9 cellular contexts compared by ENCODE assay signal in the genomic region with DNA sequence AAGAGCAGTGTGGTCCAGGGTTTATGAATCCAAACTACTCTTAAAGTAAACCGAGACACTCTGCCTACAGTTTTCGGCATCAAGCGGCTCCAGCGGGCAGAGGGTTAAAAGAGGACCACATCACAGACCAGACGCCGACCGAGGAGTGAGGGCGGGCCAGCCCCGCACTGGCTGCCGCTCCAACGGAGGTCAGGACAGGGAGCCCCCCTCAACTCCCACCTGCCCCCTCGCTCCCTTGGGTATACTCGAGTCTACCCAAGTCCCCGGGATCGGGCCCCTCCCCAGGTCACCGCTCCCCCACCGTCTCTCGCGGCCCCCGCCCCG. TPM values are rescaled to one million over a fixed set of nuclear protein-coding genes. Genes with fewer than 3 reads are reported as not detected.
DNase-seq lines count a peak whose midpoint lies in the region; ATAC-seq, FAIRE-seq and TF ChIP-seq lines count a peak whose summit lies in the region.
"Had no signal": no experiment of that assay in that cellular context is flagged by ENCODE, and none has a peak within 500 bp of the region (broad histone marks: within the 10 kb centered on the region; RNA-seq: fewer than 3 reads in every experiment).

No MANE protein-coding gene starts in this region.

- TF ChIP-seq CTCF in GM12878 (IDR thresholded peaks at IDR 0.05 in 2 of 3, conservative IDR thresholded peaks at IDR 0.05 in 1 of 3; ENCODE audit: control insufficient read depth in 2 of 3, extremely low read depth in 1 of 3, insufficient read depth in 1 of 3, low read depth in 3 of 3, low read length in 3 of 3): no peak

- peaks cover 28% of the 10 kb centered on the region for H3K79me2 ChIP-seq in GM12878 (ENCODE audit: control insufficient read depth, insufficient read depth, low read length)

- peak overlapping the region; percentile 68 for H3K9ac ChIP-seq in GM12878 (ENCODE audit: control insufficient read depth, insufficient read depth, low read length)

- no peak for TF ChIP-seq POLR2A in GM12878 (IDR thresholded peaks at IDR 0.05; ENCODE audit: low read depth, low read length)

- peak; percentile 57 for DNase-seq in AG20443 (ENCODE audit: low spot score)
- peak; percentile 27 for DNase-seq in NOMO-1 treated with dmso at 0.1 percent for 144 hours (lab: John Stamatoyannopoulos, UW; ENCODE audit: unreplicated experiment)
- DNase-seq in GM12878 (ENCODE audit: low read depth, low spot score): no peak
- DNase-seq in inferior parietal cortex (ENCODE audit: extremely low spot score): peak; percentile 48
- DNase-seq in smooth muscle cell of the brain vasculature (ENCODE audit: low read depth, low spot score): peak; percentile 10
- no peak for DNase-seq in OCI-M2 (lab: John Stamatoyannopoulos, UW; ENCODE audit: unreplicated experiment)

- 0 out of 2 replicates have a peak overlapping the region, but pooled peaks have one; percentile 82 for H3K4me2 ChIP-seq in GM12878 (ENCODE audit: control insufficient read depth, insufficient read depth)

- RAD21 ChIA-PET in GM12878 (lab: Charles Lee; ENCODE audit: unreplicated experiment): no interaction called here

- no peak for TF ChIP-seq EP300 in GM12878 (IDR thresholded peaks at IDR 0.05; ENCODE audit: borderline replicate concordance in 1 of 2, control insufficient read depth in 1 of 2, low read depth in 2 of 2, low read length in 2 of 2)

- no peaks in the 10 kb centered on the region for H3K36me3 ChIP-seq in GM12878 (ENCODE audit: control insufficient read depth in 2 of 2, insufficient read depth in 2 of 2, low read length in 1 of 2)

- WGBS in GM12878 (ENCODE audit: insufficient coverage, insufficient replicate concordance, low lambda C conversion rate, missing lambda C conversion rate): 0% methylated on average over 10 of the region's 21 CpGs

- H4K20me1 ChIP-seq in GM12878 (ENCODE audit: control insufficient read depth, insufficient read depth): no peaks in the 10 kb centered on the region

- peak overlapping the region; percentile 59 for H2AFZ ChIP-seq in GM12878 (ENCODE audit: control insufficient read depth, low read depth, low read length)

- H3K9me3 ChIP-seq in GM12878 (replicated peaks; ENCODE audit: control insufficient read depth, insufficient read depth, low read length): no peaks in the 10 kb centered on the region

- peak overlapping the region; percentile 79 for H3K4me3 ChIP-seq in GM12878

- BruUV-seq in GM12878 (replicated peaks; lab: Mats Ljungman, UMichigan): no TSS peak

- no peak for FAIRE-seq in GM12878 (lab: Jason Lieb, UNC)

- H3K4me1 ChIP-seq in GM12878 (ENCODE audit: control insufficient read depth, insufficient read depth, low read length): peaks cover 4% of the 10 kb centered on the region; the same call in 1 of the 2 replicates

- peak; percentile 2 for ATAC-seq in GM18508 (IDR thresholded peaks at IDR 0.05; ENCODE audit: insufficient read depth, unreplicated experiment)
- peak; percentile 38 for ATAC-seq in HG03354 (IDR thresholded peaks at IDR 0.05; ENCODE audit: poor library complexity, severe bottlenecking, unreplicated experiment)
- peak; percentile 72 for ATAC-seq in GM12878

- H3K27me3 ChIP-seq in GM12878 (replicated peaks in 1 of 2; ENCODE audit: control insufficient read depth in 2 of 2, insufficient read depth in 2 of 2, low read length in 1 of 2): no peaks in the 10 kb centered on the region

- intact Hi-C loops in GM12878 (cut with micrococcal nuclease; ENCODE audit: unreplicated experiment): loop anchor here (5.0 to 10.0 kb wide), 3 partner anchors 34 to 111 kb away; partner anchors contain the start of gene CTSS

- TF ChIP-seq RAD21 in GM12878 (IDR thresholded peaks at IDR 0.05; ENCODE audit: insufficient read depth, low read depth, low read length): no peak

- peak overlapping the region; percentile 54 for H3K27ac ChIP-seq in GM12878 (ENCODE audit: control insufficient read depth, insufficient read depth)

- CTCF ChIA-PET in GM12878 (lab: Yijun Ruan, JAX): interaction anchor here (0.5 to 1.0 kb wide), 2 partner anchors 315 to 535 kb away, joined by 3 to 5 read pairs; no protein-coding TSS in a partner anchor

- in situ Hi-C loops in GM12878 (cut with MboI): no loop called here

- SMC1A ChIA-PET in GM12878 (lab: Charles Lee; ENCODE audit: uncharacterized antibody, unreplicated experiment): interaction anchor here (1.0 kb wide), 2 partner anchors 19 to 47 kb away, joined by 3 to 4 read pairs; no protein-coding TSS in a partner anchor

- POLR2A ChIA-PET in GM12878 (lab: Charles Lee): interaction anchor here (0.6 to 1.0 kb wide), 3 partner anchors 9 to 303 kb away, joined by 3 read pairs; no protein-coding TSS in a partner anchor

TF ChIP-seq in GM12878, 131 proteins besides CTCF, POLR2A, EP300 and RAD21 (continues in another document):
- TF ChIP-seq RB1 (IDR thresholded peaks at IDR 0.05; ENCODE audit: borderline replicate concordance) (no peak), PAX5 (IDR thresholded peaks at IDR 0.05; ENCODE audit: borderline replicate concordance, low read depth, low read length) (0 out of 2 replicates have a peak, but pooled peaks have one; percentile 14), JUNB (IDR thresholded peaks at IDR 0.05) (no peak), SIN3A (IDR thresholded peaks at IDR 0.05; ENCODE audit: low read depth, low read length) (no peak), ATF7 (IDR thresholded peaks at IDR 0.05; ENCODE audit: low read depth) (no peak), TCF7 (IDR thresholded peaks at IDR 0.05; ENCODE audit: borderline replicate concordance) (peak; percentile 92), CEBPB (IDR thresholded peaks at IDR 0.05; ENCODE audit: borderline replicate concordance in 1 of 2, low read depth in 2 of 2, low read length in 2 of 2) (no peak), ETV6 (conservative IDR thresholded peaks at IDR 0.05 in 1 of 2, IDR thresholded peaks at IDR 0.05 in 1 of 2; ENCODE audit: borderline replicate concordance in 1 of 2, low read depth in 1 of 2) (no peak), SPI1 (IDR thresholded peaks at IDR 0.05; ENCODE audit: borderline replicate concordance, insufficient read depth, low read depth, low read length) (no peak)

RNA-seq across cellular contexts. Expression of gene ARNT, which starts 0.3 kb away (rescaled TPM):
- total RNA-seq in GM12878 (2013; cell fraction: nucleolus; rRNA removed): 57.0 and 62.4 TPM in 2 replicates
- total RNA-seq in GM12878 (2014; rRNA removed) (17.3 and 20.7 TPM in 2 replicates), GM12878 (2014; rRNA removed; fragmentation: Illumina TruSeq; extraction: Trizol) (18.5 and 19.2 TPM in 2 replicates), GM12878 (2021) (22.3 and 22.9 TPM in 2 replicates)
- polyA plus RNA-seq in GM12878 (2011; ENCODE audit: low read depth): 12.6 TPM
- polyA plus RNA-seq in GM12878 (2011; rRNA removed) (25.5 and 26.7 TPM in 2 replicates), GM12878 (2014; fragmentation: Illumina TruSeq; extraction: Trizol) (24.6 and 27.4 TPM in 2 replicates), GM12878 (2014; fragmentation: Nextera tagmentation; extraction: Ambion mirVana) (1 to 10 TPM; 5.8 to 7.1 TPM), GM12878 (2014; rRNA removed) (19.7 and 20.5 TPM in 2 replicates), GM12878 (2016; fragmentation: Nextera tagmentation; extraction: Ambion mirVana) (10 to 100 TPM; 27.6 to 33.9 TPM)
- polyA plus RNA-seq in GM12878 (2011; cell fraction: cytosol; rRNA removed): 20.9 and 23.1 TPM in 2 replicates
- 27.1 and 33.8 TPM in 2 replicates for polyA plus RNA-seq in GM12878 (2011; cell fraction: nucleus; rRNA removed)
- 16.6 and 21.4 TPM in 2 replicates for polyA plus RNA-seq in GM12878 (2012)
- 33.3 and 33.9 TPM in 2 replicates for polyA minus RNA-seq in GM12878 (2011; rRNA and poly(A)+ RNA removed)
- polyA minus RNA-seq in GM12878 (2011; cell fraction: cytosol; rRNA and poly(A)+ RNA removed): 8.8 and 9.1 TPM in 2 replicates
- 15.4 and 27.6 TPM in 2 replicates for polyA minus RNA-seq in GM12878 (2011; cell fraction: nucleus; rRNA and poly(A)+ RNA removed)

RNA-seq across cellular contexts. Expression of gene CTXND2, which starts 10.9 kb away (rescaled TPM):
- not detected in 2 replicates for total RNA-seq in GM12878 (2013; cell fraction: nucleolus; rRNA removed)
- total RNA-seq in GM12878 (2014; rRNA removed): not detected in 2 replicates
- not detected in 2 replicates for total RNA-seq in GM12878 (2014; rRNA removed; fragmentation: Illumina TruSeq; extraction: Trizol)
- total RNA-seq in GM12878 (2021): not detected in 2 replicates
- not detected for polyA plus RNA-seq in GM12878 (2011; ENCODE audit: low read depth)
- not detected in 2 replicates for polyA plus RNA-seq in GM12878 (2011; rRNA removed)
- polyA plus RNA-seq in GM12878 (2011; cell fraction: cytosol; rRNA removed): not detected in 2 replicates
- polyA plus RNA-seq in GM12878 (2011; cell fraction: nucleus; rRNA removed): not detected in 2 replicates
- not detected in 2 replicates for polyA plus RNA-seq in GM12878 (2012)
- not detected in 2 replicates for polyA plus RNA-seq in GM12878 (2014; fragmentation: Illumina TruSeq; extraction: Trizol)
- polyA plus RNA-seq in GM12878 (2014; fragmentation: Nextera tagmentation; extraction: Ambion mirVana): not detected
- not detected in 2 replicates for polyA plus RNA-seq in GM12878 (2014; rRNA removed)
- not detected for polyA plus RNA-seq in GM12878 (2016; fragmentation: Nextera tagmentation; extraction: Ambion mirVana)
- polyA minus RNA-seq in GM12878 (2011; rRNA and poly(A)+ RNA removed): not detected in 2 replicates
- not detected in 2 replicates for polyA minus RNA-seq in GM12878 (2011; cell fraction: cytosol; rRNA and poly(A)+ RNA removed)
- polyA minus RNA-seq in GM12878 (2011; cell fraction: nucleus; rRNA and poly(A)+ RNA removed): not detected in 2 replicates
- total RNA-seq: T-helper 2 cell treated with Interferon-gamma antibody and Interleukin-4, amounts not matched to agents 100 ng/mL and 5 ng/mL, for 36 hours had no signal

RNA-seq across cellular contexts. Expression of gene SETDB1, which starts 50.1 kb away (rescaled TPM):
- total RNA-seq in GM12878 (2013; cell fraction: nucleolus; rRNA removed): 168 and 183 TPM in 2 replicates
- 30.0 and 36.5 TPM in 2 replicates for total RNA-seq in GM12878 (2014; rRNA removed)
- total RNA-seq in GM12878 (2014; rRNA removed; fragmentation: Illumina TruSeq; extraction: Trizol): 36.1 and 36.3 TPM in 2 replicates
- total RNA-seq in GM12878 (2021): 38.7 and 42.6 TPM in 2 replicates
- polyA plus RNA-seq in GM12878 (2011; ENCODE audit: low read depth): 22.0 TPM
- 56.7 and 58.4 TPM in 2 replicates for polyA plus RNA-seq in GM12878 (2011; rRNA removed)
- polyA plus RNA-seq in GM12878 (2011; cell fraction: cytosol; rRNA removed): 34.7 and 36.2 TPM in 2 replicates
- polyA plus RNA-seq in GM12878 (2011; cell fraction: nucleus; rRNA removed): 81.8 and 87.7 TPM in 2 replicates
- polyA plus RNA-seq in GM12878 (2012): 29.6 and 31.1 TPM in 2 replicates
- polyA plus RNA-seq in GM12878 (2014; fragmentation: Illumina TruSeq; extraction: Trizol): 44.3 and 46.4 TPM in 2 replicates
- 10 to 100 TPM; 14.5 to 14.7 TPM for polyA plus RNA-seq in GM12878 (2014; fragmentation: Nextera tagmentation; extraction: Ambion mirVana)
- 30.8 and 35.2 TPM in 2 replicates for polyA plus RNA-seq in GM12878 (2014; rRNA removed)
- 10 to 100 TPM; 14.3 to 14.5 TPM for polyA plus RNA-seq in GM12878 (2016; fragmentation: Nextera tagmentation; extraction: Ambion mirVana)
- polyA minus RNA-seq in GM12878 (2011; rRNA and poly(A)+ RNA removed): 71.5 and 86.6 TPM in 2 replicates
- polyA minus RNA-seq in GM12878 (2011; cell fraction: cytosol; rRNA and poly(A)+ RNA removed): 21.5 and 21.9 TPM in 2 replicates
- polyA minus RNA-seq in GM12878 (2011; cell fraction: nucleus; rRNA and poly(A)+ RNA removed): 32.4 and 50.3 TPM in 2 replicates

Comparison
In these comparisons a context has a peak if more than half of its experiments do, and no peak if none do; other contexts are left out.
1. DNase-seq: peak in AG20443 (single experiment), NOMO-1 treated with dmso at 0.1 percent for 144 hours (single experiment), inferior parietal cortex (single experiment) and smooth muscle cell of the brain vasculature (single experiment); none in GM12878 (single experiment) and OCI-M2 (single experiment).
2. ATAC-seq: peak in every context shown above with its lines; median percentile 72 in GM12878; 38 in HG03354; 2 in GM18508.